ENCODE assay signal across 14 cellular contexts in genomic region chr6:111799576-111800467, GRCh38.
DNase-seq lines count a peak whose midpoint lies in the region; ATAC-seq, FAIRE-seq and TF ChIP-seq lines count a peak whose summit lies in the region.
"Had no signal": no experiment of that assay in that cellular context is flagged by ENCODE, and none has a peak within 500 bp of the region (broad histone marks: within the 10 kb centered on the region; RNA-seq: fewer than 3 reads in every experiment).

No MANE protein-coding gene starts in this region.

- no peaks in the 10 kb centered on the region for H3K9me3 ChIP-seq in MG63
- H3K9me3 ChIP-seq: A549, thoracic aorta had no signal

- peaks cover 32% of the 10 kb centered on the region for H3K36me3 Mint-ChIP-seq in T-helper 1 cell treated with Interleukin-12 subunit alpha and Interleukin-12 subunit beta and Interleukin-4 antibody, amounts not matched to agents 30 μg/mL and 1 μg/mL, for 36 hours (ENCODE audit: low read depth)
- H3K36me3 Mint-ChIP-seq in effector memory CD8-positive, alpha-beta T cell (ENCODE audit: insufficient read depth) = peaks cover 41% of the 10 kb centered on the region
- H3K36me3 Mint-ChIP-seq in progenitor cell of endocrine pancreas (ENCODE audit: insufficient read depth) = peaks cover 3% of the 10 kb centered on the region

- peaks cover 66% of the 10 kb centered on the region for H3K4me1 Mint-ChIP-seq in T-helper 1 cell treated with Interleukin-12 subunit alpha and Interleukin-12 subunit beta and Interleukin-4 antibody, amounts not matched to agents 30 μg/mL and 1 μg/mL, for 36 hours (ENCODE audit: low read depth)
- peaks cover 56 to 78% of the 10 kb centered on the region in 2 donors for H3K4me1 Mint-ChIP-seq in effector memory CD8-positive, alpha-beta T cell (ENCODE audit: low read depth in 2 of 2)
- peaks cover 7% of the 10 kb centered on the region for H3K4me1 Mint-ChIP-seq in progenitor cell of endocrine pancreas (ENCODE audit: low read depth)

- peak; percentile 23 for TF ChIP-seq CTCF in progenitor cell of endocrine pancreas (IDR thresholded peaks at IDR 0.05; ENCODE audit: unreplicated experiment)

- no peak overlapping the region for H3K4me3 Mint-ChIP-seq in T-helper 1 cell treated with Interleukin-12 subunit alpha and Interleukin-12 subunit beta and Interleukin-4 antibody, amounts not matched to agents 30 μg/mL and 1 μg/mL, for 36 hours
- no peak overlapping the region for H3K4me3 Mint-ChIP-seq in effector memory CD8-positive, alpha-beta T cell
- H3K4me3 Mint-ChIP-seq in progenitor cell of endocrine pancreas (ENCODE audit: low read depth) = no peak overlapping the region

- peak overlapping the region; percentile 62 for H3K27ac Mint-ChIP-seq in T-helper 1 cell treated with Interleukin-12 subunit alpha and Interleukin-12 subunit beta and Interleukin-4 antibody, amounts not matched to agents 30 μg/mL and 1 μg/mL, for 36 hours
- H3K27ac Mint-ChIP-seq in effector memory CD8-positive, alpha-beta T cell = peak overlapping the region; percentile 67 to 84
- H3K27ac Mint-ChIP-seq in progenitor cell of endocrine pancreas = peak overlapping the region; percentile 43

- H3K4me3 ChIP-seq in MG63 = peak overlapping the region; percentile 8; the same call in 1 of the 2 replicates
- H3K4me3 ChIP-seq: A549, thoracic aorta had no signal

- FAIRE-seq in GM19239 (lab: Jason Lieb, UNC) = no peak
- FAIRE-seq: A549 had no signal

- no peak for ATAC-seq in effector memory CD8-positive, alpha-beta T cell (replicated peaks)

- H3K27me3 Mint-ChIP-seq in T-helper 1 cell treated with Interleukin-12 subunit alpha and Interleukin-12 subunit beta and Interleukin-4 antibody, amounts not matched to agents 30 μg/mL and 1 μg/mL, for 36 hours (ENCODE audit: low read depth) = no peaks in the 10 kb centered on the region
- no peaks in the 10 kb centered on the region for H3K27me3 Mint-ChIP-seq in effector memory CD8-positive, alpha-beta T cell
- no peaks in the 10 kb centered on the region for H3K27me3 Mint-ChIP-seq in progenitor cell of endocrine pancreas

- no peaks in the 10 kb centered on the region; the same call in 1 of the 2 replicates for H3K36me3 ChIP-seq in MG63
- H3K36me3 ChIP-seq: thoracic aorta had no signal

- H3K27me3 ChIP-seq in MG63 = no peaks in the 10 kb centered on the region

- H3K9me3 Mint-ChIP-seq in T-helper 1 cell treated with Interleukin-12 subunit alpha and Interleukin-12 subunit beta and Interleukin-4 antibody, amounts not matched to agents 30 μg/mL and 1 μg/mL, for 36 hours = no peaks in the 10 kb centered on the region
- H3K9me3 Mint-ChIP-seq in effector memory CD8-positive, alpha-beta T cell = no peaks in the 10 kb centered on the region
- H3K9me3 Mint-ChIP-seq in progenitor cell of endocrine pancreas (ENCODE audit: low read depth) = no peaks in the 10 kb centered on the region

- DNase-seq in T-helper 1 cell (no peak), MG63 (no peak), progenitor cell of endocrine pancreas (ENCODE audit: low spot score, unreplicated experiment) (no peak), HUDEP-2 (lab: John Stamatoyannopoulos, UW; ENCODE audit: unreplicated experiment in 76 of 76) (no peak), GM19239 (ENCODE audit: insufficient read length, low spot score) (no peak), dermis blood vessel endothelial cell (no peak)
- no peak for DNase-seq in effector memory CD8-positive, alpha-beta T cell
- DNase-seq: islet precursor cell; NCI-H2107; occipital lobe; stimulated activated CD4-positive, alpha-beta T cell treated with anti-CD3 and anti-CD28 coated beads, Interleukin-4, amount 100 ng/mL, for 1 hour had no signal
